In the genomic region with DNA sequence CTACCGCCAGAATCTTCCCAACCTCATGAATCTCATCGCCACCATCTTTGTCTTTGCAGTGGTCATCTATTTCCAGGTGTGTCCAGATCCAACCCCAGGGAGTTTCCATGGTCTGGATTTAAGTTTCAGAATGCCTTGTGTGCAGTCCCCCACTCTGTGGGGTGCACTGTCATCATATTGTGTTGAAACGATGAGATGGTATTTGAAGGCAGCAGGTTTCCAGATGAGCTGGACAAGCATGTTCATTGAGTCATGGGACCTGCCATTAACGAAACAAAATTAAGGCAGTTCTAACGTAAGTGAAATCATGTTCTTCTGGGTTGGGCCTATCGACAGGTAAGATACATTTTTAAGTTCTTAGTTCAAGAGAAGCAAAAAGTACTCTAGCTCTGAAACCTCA, we compare ENCODE assay signal across 25 cellular contexts.
"Had no signal": no experiment of that assay in that cellular context is flagged by ENCODE, and none has a peak within 500 bp of the region (broad histone marks: within the 10 kb centered on the region; RNA-seq: fewer than 3 reads in every experiment).

No MANE protein-coding gene starts in this region.

- H3K27me3 ChIP-seq: neural progenitor cell, right atrium auricular region, tibial nerve had no signal

- H2AFZ ChIP-seq: neural progenitor cell had no signal

- H3K27me3 Mint-ChIP-seq: activated CD4-positive, alpha-beta memory T cell treated with anti-CD3 and anti-CD28 coated beads for 36 hours; activated naive CD8-positive, alpha-beta T cell treated with anti-CD3 and anti-CD28 coated beads, Interleukin-2, amount 10 ng/mL, durations not matched to agents 7 days and 5 days; memory B cell; naive thymus-derived CD8-positive, alpha-beta T cell; stimulated activated memory B cell treated with anti-CD40 and anti-IgM and Interleukin-4, amounts not matched to agents 10 μg/mL and 1 μg/mL and 100 μg/mL, for 72 hours had no signal

- H3K4me3 Mint-ChIP-seq: activated CD4-positive, alpha-beta memory T cell treated with anti-CD3 and anti-CD28 coated beads for 36 hours; activated naive CD8-positive, alpha-beta T cell treated with anti-CD3 and anti-CD28 coated beads, Interleukin-2, amount 10 ng/mL, durations not matched to agents 7 days and 5 days; activated T-cell treated with anti-CD3 and anti-CD28 coated beads, Interleukin-2, amount 50 U/mL, for 72 hours; memory B cell; naive thymus-derived CD8-positive, alpha-beta T cell; neural progenitor cell; stimulated activated memory B cell treated with anti-CD40 and anti-IgM and Interleukin-4, amounts not matched to agents 10 μg/mL and 1 μg/mL and 100 μg/mL, for 72 hours had no signal

- DNase-seq: activated CD4-positive, alpha-beta memory T cell treated with anti-CD3 and anti-CD28 coated beads for 36 hours; activated CD4-positive, alpha-beta T cell treated with anti-CD3 and anti-CD28 coated beads for 48 hours; activated naive CD4-positive, alpha-beta T cell; activated naive CD8-positive, alpha-beta T cell treated with anti-CD3 and anti-CD28 coated beads, Interleukin-2, amount 10 ng/mL, durations not matched to agents 7 days and 5 days; activated T-cell treated with anti-CD3 and anti-CD28 coated beads, Interleukin-2, amount 50 U/mL, for 72 hours; amniotic stem cell; caudate nucleus; dermis blood vessel endothelial cell; effector CD8-positive, alpha-beta T cell; hippocampal formation; kidney; naive thymus-derived CD8-positive, alpha-beta T cell; occipital lobe; stimulated activated CD4-positive, alpha-beta T cell treated with anti-CD3 and anti-CD28 coated beads, Interleukin-1b, Interleukin-23, amount 100 ng/mL, for 48 hours; stimulated activated CD4-positive, alpha-beta T cell treated with anti-CD3 and anti-CD28 coated beads, Interleukin-4, amount 100 ng/mL, for 4 hours; stimulated activated CD8-positive, alpha-beta memory T cell treated with anti-CD3 and anti-CD28 coated beads, Interleukin-4, amount 100 ng/mL, for 48 hours; T-helper 1 cell; WERI-Rb-1 had no signal

- H3K27ac Mint-ChIP-seq: activated CD4-positive, alpha-beta memory T cell treated with anti-CD3 and anti-CD28 coated beads for 36 hours; activated naive CD8-positive, alpha-beta T cell treated with anti-CD3 and anti-CD28 coated beads, Interleukin-2, amount 10 ng/mL, durations not matched to agents 7 days and 5 days; activated T-cell treated with anti-CD3 and anti-CD28 coated beads, Interleukin-2, amount 50 U/mL, for 72 hours; memory B cell; neural progenitor cell; stimulated activated memory B cell treated with anti-CD40 and anti-IgM and Interleukin-4, amounts not matched to agents 10 μg/mL and 1 μg/mL and 100 μg/mL, for 72 hours had no signal

- H3K9me3 ChIP-seq: right atrium auricular region, tibial nerve had no signal

- H3K4me3 ChIP-seq: neural progenitor cell, right atrium auricular region, smooth muscle cell, tibial nerve had no signal

- H3K4me1 Mint-ChIP-seq: neural progenitor cell had no signal

- H3K27ac ChIP-seq: neural progenitor cell, right atrium auricular region, tibial nerve, WERI-Rb-1 had no signal

- H3K9me3 Mint-ChIP-seq: activated CD4-positive, alpha-beta memory T cell treated with anti-CD3 and anti-CD28 coated beads for 36 hours; activated naive CD8-positive, alpha-beta T cell treated with anti-CD3 and anti-CD28 coated beads, Interleukin-2, amount 10 ng/mL, durations not matched to agents 7 days and 5 days; activated T-cell treated with anti-CD3 and anti-CD28 coated beads, Interleukin-2, amount 50 U/mL, for 72 hours; memory B cell; naive thymus-derived CD8-positive, alpha-beta T cell; neural progenitor cell; stimulated activated memory B cell treated with anti-CD40 and anti-IgM and Interleukin-4, amounts not matched to agents 10 μg/mL and 1 μg/mL and 100 μg/mL, for 72 hours had no signal

- ATAC-seq: activated CD4-positive, CD25-positive, alpha-beta regulatory T cell treated with anti-CD3 and anti-CD28 coated beads, Interleukin-2, amount 50 U/mL, for 24 hours; activated T-cell treated with anti-CD3 and anti-CD28 coated beads, Interleukin-2, amount 50 U/mL, for 72 hours; naive thymus-derived CD8-positive, alpha-beta T cell; stimulated activated memory B cell treated with anti-CD40 and anti-IgM and Interleukin-4, amounts not matched to agents 10 μg/mL and 1 μg/mL and 100 μg/mL, for 72 hours had no signal

- H3K4me1 ChIP-seq: neural progenitor cell, right atrium auricular region, tibial nerve had no signal

- H3K4me2 ChIP-seq: neural progenitor cell, smooth muscle cell had no signal
